ENCODE assay signal across 13 cellular contexts in genomic region chr14:32986791-32987545, GRCh38. TPM values are rescaled to one million over a fixed set of nuclear protein-coding genes. Genes with fewer than 3 reads are reported as not detected.
DNase-seq lines count a peak whose midpoint lies in the region; ATAC-seq, FAIRE-seq and TF ChIP-seq lines count a peak whose summit lies in the region.
"Had no signal": no experiment of that assay in that cellular context is flagged by ENCODE, and none has a peak within 500 bp of the region (broad histone marks: within the 10 kb centered on the region; RNA-seq: fewer than 3 reads in every experiment).

No MANE protein-coding gene starts in this region.

- intact Hi-C loops in left ventricle myocardium inferior (cut with micrococcal nuclease) (no loop called here), posterior cingulate gyrus (cut with DNase I) (no loop called here), right lobe of liver (cut with DNase I) (no loop called here)

- peak overlapping the region; percentile 61 for H3K9ac ChIP-seq in astrocyte (ENCODE audit: low read length)

- H3K27ac Mint-ChIP-seq in astrocyte (ENCODE audit: unreplicated experiment), result peak overlapping the region; percentile 97
- H3K27ac Mint-ChIP-seq: naive thymus-derived CD4-positive, alpha-beta T cell had no signal

- no peak for TF ChIP-seq POLR2A in right lobe of liver (IDR thresholded peaks at IDR 0.05)

- H3K27ac ChIP-seq in astrocyte (ENCODE audit: low read depth, low read length), result peak overlapping the region; percentile 71
- peak overlapping the region; percentile 56 for H3K27ac ChIP-seq in left ventricle myocardium inferior (replicated peaks)
- H3K27ac ChIP-seq in right lobe of liver, result no peak overlapping the region
- H3K27ac ChIP-seq: cardiac muscle cell, tibial artery had no signal

- no peak for TF ChIP-seq CTCF in astrocyte (IDR thresholded peaks at IDR 0.05; ENCODE audit: insufficient read depth, low read depth, low read length)
- no peak for TF ChIP-seq CTCF in left ventricle myocardium inferior (IDR thresholded peaks at IDR 0.05; ENCODE audit: borderline replicate concordance)
- no peak for TF ChIP-seq CTCF in right lobe of liver (IDR thresholded peaks at IDR 0.05)

- peaks cover 15% of the 10 kb centered on the region for H3K4me1 Mint-ChIP-seq in astrocyte (ENCODE audit: low read depth, unreplicated experiment)
- H3K4me1 Mint-ChIP-seq: naive thymus-derived CD4-positive, alpha-beta T cell had no signal

- 64% methylated on average over 6 of the region's 7 CpGs for WGBS in right lobe of liver (ENCODE audit: insufficient coverage, low coverage, low lambda C conversion rate, missing lambda C conversion rate)

- H3K4me2 ChIP-seq in astrocyte (ENCODE audit: low read length), result peak overlapping the region; percentile 76

- peak; percentile 14 for DNase-seq in GM04504 (ENCODE audit: low read depth)
- DNase-seq in astrocyte (ENCODE audit: low read depth), result peak; percentile 89
- DNase-seq in left ventricle myocardium inferior, result peak; percentile 18
- peak; percentile 65 to 96 (median 76) for DNase-seq in posterior cingulate gyrus
- no peak for DNase-seq in AML-193 (lab: John Stamatoyannopoulos, UW)
- DNase-seq in right lobe of liver, result no peak
- DNase-seq in DMS79 treated with DMSO at 0.1 percent for 48 hours (lab: John Stamatoyannopoulos, UW), result no peak
- DNase-seq: naive thymus-derived CD4-positive, alpha-beta T cell; NCI-H774; T-helper 2 cell; tibial artery had no signal

- H3K79me2 ChIP-seq in astrocyte (ENCODE audit: insufficient read depth, low read length), result peaks cover 15% of the 10 kb centered on the region

- H3K9me3 ChIP-seq in astrocyte (ENCODE audit: insufficient read depth, low read depth, low read length) (no peaks in the 10 kb centered on the region), left ventricle myocardium inferior (replicated peaks) (no peaks in the 10 kb centered on the region), right lobe of liver (no peaks in the 10 kb centered on the region)
- H3K9me3 ChIP-seq: tibial artery had no signal

- no peaks in the 10 kb centered on the region for H3K36me3 Mint-ChIP-seq in astrocyte (ENCODE audit: low read depth, unreplicated experiment)

- H3K27me3 ChIP-seq in astrocyte (ENCODE audit: insufficient read depth, low read length) (no peaks in the 10 kb centered on the region), left ventricle myocardium inferior (ENCODE audit: low read depth) (no peaks in the 10 kb centered on the region), right lobe of liver (no peaks in the 10 kb centered on the region)
- H3K27me3 ChIP-seq: cardiac muscle cell, tibial artery had no signal

- peaks cover 14% of the 10 kb centered on the region for H3K4me1 ChIP-seq in astrocyte (ENCODE audit: insufficient read depth, low read length)
- no peaks in the 10 kb centered on the region for H3K4me1 ChIP-seq in left ventricle myocardium inferior
- H3K4me1 ChIP-seq in right lobe of liver, result no peaks in the 10 kb centered on the region
- H3K4me1 ChIP-seq: tibial artery had no signal

- FAIRE-seq in astrocyte (lab: Jason Lieb, UNC), result no peak

- H3K4me3 ChIP-seq in astrocyte (ENCODE audit: insufficient read depth, low read depth, low read length) (no peak overlapping the region), left ventricle myocardium inferior (no peak overlapping the region), right lobe of liver (no peak overlapping the region)
- H3K4me3 ChIP-seq: cardiac muscle cell, tibial artery had no signal

- H4K20me1 ChIP-seq in astrocyte (ENCODE audit: insufficient read depth, low read length), result no peaks in the 10 kb centered on the region

- no peak overlapping the region for H3K4me3 Mint-ChIP-seq in astrocyte (ENCODE audit: unreplicated experiment)
- H3K4me3 Mint-ChIP-seq: naive thymus-derived CD4-positive, alpha-beta T cell had no signal

- no peaks in the 10 kb centered on the region for H3K36me3 ChIP-seq in astrocyte (ENCODE audit: insufficient read depth, low read length)
- H3K36me3 ChIP-seq in left ventricle myocardium inferior, result no peaks in the 10 kb centered on the region
- no peaks in the 10 kb centered on the region for H3K36me3 ChIP-seq in right lobe of liver
- H3K36me3 ChIP-seq: cardiac muscle cell, tibial artery had no signal

- peaks cover 5% of the 10 kb centered on the region for H3K9me3 Mint-ChIP-seq in astrocyte (ENCODE audit: unreplicated experiment)

- no peaks in the 10 kb centered on the region for H3K27me3 Mint-ChIP-seq in astrocyte (ENCODE audit: low read depth, unreplicated experiment)

- no peak for ATAC-seq in GM19452 (IDR thresholded peaks at IDR 0.05; ENCODE audit: unreplicated experiment)
- no peak for ATAC-seq in right lobe of liver
- ATAC-seq: naive thymus-derived CD4-positive, alpha-beta T cell had no signal

- H2AFZ ChIP-seq in astrocyte (ENCODE audit: low read depth, low read length), result peak overlapping the region; percentile 39

RNA-seq across cellular contexts. Expression of gene NPAS3, which starts 48.3 kb away (rescaled TPM):
- 2.2 and 2.6 TPM in 2 replicates for total RNA-seq in astrocyte
- total RNA-seq in left ventricle myocardium inferior, result 2.5 TPM
- under 1 TPM in 4 of 6 experiments, not detected in 2; 0.11 to 0.83 (median 0.21) TPM for total RNA-seq in right lobe of liver
- total RNA-seq: naive thymus-derived CD4-positive, alpha-beta T cell had no signal

Comparison
In these comparisons a context has a peak if more than half of its experiments do, and no peak if none do; other contexts are left out.
1. DNase-seq: peak in GM04504 (single experiment), astrocyte (single experiment), left ventricle myocardium inferior (single experiment) and posterior cingulate gyrus (10 of 10); none in AML-193 (0 of 2), right lobe of liver (0 of 3) and DMS79 treated with DMSO at 0.1 percent for 48 hours (single experiment).
2. H3K27ac ChIP-seq: peak in astrocyte (single experiment) and left ventricle myocardium inferior (single experiment); none in right lobe of liver (0 of 3).